16 cellular contexts compared by ENCODE assay signal in the genomic region with DNA sequence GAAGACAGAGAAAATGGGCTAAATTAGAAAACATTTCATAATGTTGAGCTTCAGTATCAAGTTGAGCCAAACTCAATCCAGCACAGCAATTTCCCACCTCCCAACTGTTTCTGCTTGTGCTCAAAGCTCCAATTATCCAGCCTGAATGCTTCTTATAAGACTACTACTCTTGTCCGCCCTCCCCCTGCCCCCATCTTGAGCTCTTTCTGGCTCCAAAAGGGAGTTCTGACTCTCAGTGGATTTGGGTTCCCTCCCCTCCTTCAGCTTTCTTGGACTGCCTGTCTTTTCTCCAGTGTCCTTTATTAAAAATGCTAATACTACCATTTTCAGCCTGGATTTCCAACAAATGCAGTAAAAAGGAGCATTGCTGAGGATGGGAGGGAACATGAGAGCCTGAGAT.
"Had no signal": no experiment of that assay in that cellular context is flagged by ENCODE, and none has a peak within 500 bp of the region (broad histone marks: within the 10 kb centered on the region; RNA-seq: fewer than 3 reads in every experiment).

No MANE protein-coding gene starts in this region.

- H3K9me3 Mint-ChIP-seq: activated CD4-positive, alpha-beta memory T cell treated with anti-CD3 and anti-CD28 coated beads for 36 hours; activated T-cell treated with anti-CD3 and anti-CD28 coated beads, Interleukin-2, amount 50 U/mL, for 24 hours had no signal

- DNase-seq: activated CD4-positive, alpha-beta memory T cell treated with anti-CD3 and anti-CD28 coated beads for 36 hours; activated CD4-positive, alpha-beta T cell treated with anti-CD3 and anti-CD28 coated beads for 36 hours; activated CD8-positive, alpha-beta memory T cell treated with anti-CD3 and anti-CD28 coated beads, Interleukin-2, amount 10 ng/mL, durations not matched to agents 7 days and 5 days; activated effector memory CD4-positive, alpha-beta T cell treated with Interleukin-2 at 50 U/mL for 16 hours; activated T-cell treated with anti-CD3 and anti-CD28 coated beads, Interleukin-2, amount 50 U/mL, for 24 hours; erythroblast; gastrocnemius medialis; right lobe of liver; stimulated activated naive CD8-positive, alpha-beta T cell treated with anti-CD3 and anti-CD28 coated beads, Interleukin-15, Interleukin-2, amounts not matched to agents 100 U/mL and 50 U/mL, for 24 hours; T-helper 17 cell; transverse colon; WERI-Rb-1 had no signal

- H3K36me3 Mint-ChIP-seq: activated CD4-positive, alpha-beta memory T cell treated with anti-CD3 and anti-CD28 coated beads for 36 hours; activated CD8-positive, alpha-beta memory T cell treated with anti-CD3 and anti-CD28 coated beads, Interleukin-2, amount 10 ng/mL, durations not matched to agents 7 days and 5 days; activated naive CD4-positive, alpha-beta T cell treated with anti-CD3 and anti-CD28 coated beads, Interleukin-2, amount 50 U/mL, for 24 hours had no signal

- H3K4me3 ChIP-seq: dorsolateral prefrontal cortex, gastrocnemius medialis, hepatocyte, right lobe of liver, transverse colon had no signal

- H3K27ac Mint-ChIP-seq: activated CD4-positive, alpha-beta memory T cell treated with anti-CD3 and anti-CD28 coated beads for 36 hours; activated CD4-positive, alpha-beta T cell treated with anti-CD3 and anti-CD28 coated beads for 36 hours; activated CD8-positive, alpha-beta memory T cell treated with anti-CD3 and anti-CD28 coated beads, Interleukin-2, amount 10 ng/mL, durations not matched to agents 7 days and 5 days; activated naive CD4-positive, alpha-beta T cell treated with anti-CD3 and anti-CD28 coated beads, Interleukin-2, amount 50 U/mL, for 24 hours; activated T-cell treated with anti-CD3 and anti-CD28 coated beads, Interleukin-2, amount 50 U/mL, for 24 hours; progenitor cell of endocrine pancreas; T-helper 17 cell had no signal

- H3K4me1 Mint-ChIP-seq: activated CD4-positive, alpha-beta T cell treated with anti-CD3 and anti-CD28 coated beads for 36 hours; activated CD8-positive, alpha-beta memory T cell treated with anti-CD3 and anti-CD28 coated beads, Interleukin-2, amount 10 ng/mL, durations not matched to agents 7 days and 5 days; activated naive CD4-positive, alpha-beta T cell treated with anti-CD3 and anti-CD28 coated beads, Interleukin-2, amount 50 U/mL, for 24 hours; T-helper 17 cell had no signal

- H3K27ac ChIP-seq: hepatocyte, right lobe of liver, transverse colon, WERI-Rb-1 had no signal

- H2AFZ ChIP-seq: hepatocyte had no signal

- H3K27me3 Mint-ChIP-seq: activated CD4-positive, alpha-beta memory T cell treated with anti-CD3 and anti-CD28 coated beads for 36 hours; activated CD4-positive, alpha-beta T cell treated with anti-CD3 and anti-CD28 coated beads for 36 hours; activated CD8-positive, alpha-beta memory T cell treated with anti-CD3 and anti-CD28 coated beads, Interleukin-2, amount 10 ng/mL, durations not matched to agents 7 days and 5 days; activated T-cell treated with anti-CD3 and anti-CD28 coated beads, Interleukin-2, amount 50 U/mL, for 24 hours; T-helper 17 cell had no signal

- H3K9me3 ChIP-seq: gastrocnemius medialis, right lobe of liver, transverse colon had no signal

- H3K4me1 ChIP-seq: gastrocnemius medialis, right lobe of liver, transverse colon had no signal

- H3K27me3 ChIP-seq: dorsolateral prefrontal cortex, gastrocnemius medialis, hepatocyte, right lobe of liver, transverse colon had no signal

- H3K79me2 ChIP-seq: hepatocyte had no signal

- H3K4me3 Mint-ChIP-seq: activated CD4-positive, alpha-beta memory T cell treated with anti-CD3 and anti-CD28 coated beads for 36 hours; activated CD4-positive, alpha-beta T cell treated with anti-CD3 and anti-CD28 coated beads for 36 hours; activated CD8-positive, alpha-beta memory T cell treated with anti-CD3 and anti-CD28 coated beads, Interleukin-2, amount 10 ng/mL, durations not matched to agents 7 days and 5 days; activated naive CD4-positive, alpha-beta T cell treated with anti-CD3 and anti-CD28 coated beads, Interleukin-2, amount 50 U/mL, for 24 hours; activated T-cell treated with anti-CD3 and anti-CD28 coated beads, Interleukin-2, amount 50 U/mL, for 24 hours; T-helper 17 cell had no signal

- H3K4me2 ChIP-seq: hepatocyte had no signal

- ATAC-seq: activated CD4-positive, alpha-beta T cell treated with anti-CD3 and anti-CD28 coated beads for 36 hours; activated CD8-positive, alpha-beta memory T cell treated with anti-CD3 and anti-CD28 coated beads, Interleukin-2, amount 10 ng/mL, durations not matched to agents 7 days and 5 days; right lobe of liver; stimulated activated naive CD8-positive, alpha-beta T cell treated with anti-CD3 and anti-CD28 coated beads, Interleukin-15, Interleukin-2, amounts not matched to agents 100 U/mL and 50 U/mL, for 24 hours; T-helper 17 cell had no signal

- H3K36me3 ChIP-seq: gastrocnemius medialis, right lobe of liver, transverse colon, WERI-Rb-1 had no signal
